Comparison of ENCODE assay signal across 26 cellular contexts in genomic region chr19:38774181-38774950, GRCh38. TPM values are rescaled to one million over a fixed set of nuclear protein-coding genes. Genes with fewer than 3 reads are reported as not detected.
"Had no signal": no experiment of that assay in that cellular context is flagged by ENCODE, and none has a peak within 500 bp of the region (broad histone marks: within the 10 kb centered on the region; RNA-seq: fewer than 3 reads in every experiment).

No MANE protein-coding gene starts in this region.

- DNase-seq: activated CD4-positive, alpha-beta T cell treated with anti-CD3 and anti-CD28 coated beads, Interleukin-2, amount 10 ng/mL, durations not matched to agents 7 days and 5 days; activated CD8-positive, alpha-beta T cell treated with anti-CD3 and anti-CD28 coated beads, Interleukin-2, amount 10 ng/mL, durations not matched to agents 7 days and 5 days; activated naive CD4-positive, alpha-beta T cell treated with anti-CD3 and anti-CD28 coated beads, Interleukin-2, amount 50 U/mL, for 16 hours; activated T-cell treated with anti-CD3 and anti-CD28 coated beads, Interleukin-2, amount 50 U/mL, for 24 hours; adrenal gland; effector CD4-positive, alpha-beta T cell; hippocampal formation; islet precursor cell; midbrain; right cardiac atrium; stimulated activated CD4-positive, alpha-beta T cell treated with anti-CD3 and anti-CD28 coated beads, Interleukin-4, amount 100 ng/mL, for 1 hour; stomach; upper lobe of right lung had no signal

- H3K4me1 ChIP-seq: psoas muscle had no signal

- H3K36me3 ChIP-seq: adrenal gland, breast epithelium, esophagus muscularis mucosa, stomach, thoracic aorta, upper lobe of right lung had no signal

- H3K4me2 ChIP-seq: smooth muscle cell had no signal

- H3K27me3 ChIP-seq: adrenal gland, breast epithelium, upper lobe of right lung had no signal

- H3K27ac ChIP-seq: adrenal gland, breast epithelium, esophagus muscularis mucosa, psoas muscle, stomach, thoracic aorta, upper lobe of right lung had no signal

- H3K9me3 ChIP-seq: adrenal gland, breast epithelium, esophagus muscularis mucosa, psoas muscle, stomach, thoracic aorta, upper lobe of right lung had no signal

- H3K4me3 ChIP-seq: adrenal gland, breast epithelium, esophagus muscularis mucosa, lung, psoas muscle, smooth muscle cell, stomach, thoracic aorta, upper lobe of right lung had no signal

- ATAC-seq: activated CD8-positive, alpha-beta T cell treated with anti-CD3 and anti-CD28 coated beads, Interleukin-2, amount 10 ng/mL, durations not matched to agents 7 days and 5 days; left lobe of liver; psoas muscle; right cardiac atrium; upper lobe of right lung had no signal

RNA-seq across cellular contexts. Expression of gene LGALS7, which starts 1.0 kb away (rescaled TPM):
- total RNA-seq: activated CD4-positive, alpha-beta T cell treated with anti-CD3 and anti-CD28 coated beads, Interleukin-2, amount 10 ng/mL, durations not matched to agents 7 days and 5 days; activated CD8-positive, alpha-beta T cell treated with anti-CD3 and anti-CD28 coated beads, Interleukin-2, amount 10 ng/mL, durations not matched to agents 7 days and 5 days; adrenal gland; astrocyte; esophagus muscularis mucosa; fibroblast of villous mesenchyme; glomerular endothelial cell; left lobe of liver; myocyte; omental fat pad; psoas muscle; smooth muscle cell; thoracic aorta; upper lobe of right lung had no signal
- polyA plus RNA-seq: adrenal gland, neural cell, psoas muscle, right cardiac atrium, smooth muscle cell had no signal

RNA-seq across cellular contexts. Expression of gene LGALS7B, which starts 14.6 kb away (rescaled TPM):
- total RNA-seq: activated CD4-positive, alpha-beta T cell treated with anti-CD3 and anti-CD28 coated beads, Interleukin-2, amount 10 ng/mL, durations not matched to agents 7 days and 5 days; activated CD8-positive, alpha-beta T cell treated with anti-CD3 and anti-CD28 coated beads, Interleukin-2, amount 10 ng/mL, durations not matched to agents 7 days and 5 days; adrenal gland; astrocyte; esophagus muscularis mucosa; fibroblast of villous mesenchyme; glomerular endothelial cell; left lobe of liver; myocyte; omental fat pad; psoas muscle; right cardiac atrium; smooth muscle cell; stomach had no signal
- polyA plus RNA-seq: neural cell, smooth muscle cell had no signal

RNA-seq across cellular contexts. Expression of gene CAPN12, which starts 30.1 kb away (rescaled TPM):
- total RNA-seq: myocyte had no signal
- polyA plus RNA-seq: neural cell had no signal

RNA-seq across cellular contexts. Expression of gene LGALS4, which starts 38.4 kb away (rescaled TPM):
- total RNA-seq: myocyte, smooth muscle cell had no signal
